Comparison of ENCODE assay signal across 15 cellular contexts in genomic region chr15:86316216-86316615, GRCh38.
"Had no signal": no experiment of that assay in that cellular context is flagged by ENCODE, and none has a peak within 500 bp of the region (broad histone marks: within the 10 kb centered on the region; RNA-seq: fewer than 3 reads in every experiment).

No MANE protein-coding gene starts in this region.

- H3K27me3 ChIP-seq: left lung, sigmoid colon, tibial nerve had no signal

- H3K4me3 ChIP-seq: left lung, sigmoid colon, SK-N-MC, tibial nerve had no signal

- H3K4me1 ChIP-seq: left lung, sigmoid colon, tibial nerve had no signal

- DNase-seq: activated CD4-positive, alpha-beta T cell treated with anti-CD3 and anti-CD28 coated beads, Interleukin-2, amount 50 U/mL, for 1 hour; activated CD8-positive, alpha-beta memory T cell treated with anti-CD3 and anti-CD28 coated beads for 24 hours; activated naive CD4-positive, alpha-beta T cell treated with anti-CD3 and anti-CD28 coated beads for 36 hours; activated naive CD8-positive, alpha-beta T cell treated with anti-CD3 and anti-CD28 coated beads, Interleukin-2, amount 50 U/mL, for 24 hours; activated T-cell treated with anti-CD3 and anti-CD28 coated beads for 4 hours; aorta; effector memory CD4-positive, alpha-beta T cell; left lung; sigmoid colon; stimulated activated CD4-positive, alpha-beta T cell treated with anti-CD3 and anti-CD28 coated beads, Interleukin-4, amount 100 ng/mL, for 1 hour; stimulated activated naive CD4-positive, alpha-beta T cell; substantia nigra had no signal

- H3K27ac ChIP-seq: left lung, SK-N-MC had no signal

- H3K9me3 ChIP-seq: left lung, sigmoid colon, tibial nerve had no signal

- H3K36me3 ChIP-seq: left lung, sigmoid colon, tibial nerve had no signal

- ATAC-seq: activated CD4-positive, CD25-positive, alpha-beta regulatory T cell treated with anti-CD3 and anti-CD28 coated beads, Interleukin-2, amount 50 U/mL, for 24 hours; activated naive CD8-positive, alpha-beta T cell treated with anti-CD3 and anti-CD28 coated beads, Interleukin-2, amount 50 U/mL, for 24 hours; left lung had no signal
